39 cellular contexts compared by ENCODE assay signal in genomic region chr5:67720162-67720772, GRCh38.
"Had no signal": no experiment of that assay in that cellular context is flagged by ENCODE, and none has a peak within 500 bp of the region (broad histone marks: within the 10 kb centered on the region; RNA-seq: fewer than 3 reads in every experiment).

No MANE protein-coding gene starts in this region.

- H3K4me1 Mint-ChIP-seq: activated naive CD4-positive, alpha-beta T cell treated with anti-CD3 and anti-CD28 coated beads, Interleukin-2, amount 10 ng/mL, durations not matched to agents 7 days and 5 days; activated naive CD4-positive, alpha-beta T cell treated with anti-CD3 and anti-CD28 coated beads, Interleukin-2, amount 50 U/mL, for 24 hours; activated naive CD8-positive, alpha-beta T cell treated with anti-CD3 and anti-CD28 coated beads for 36 hours; activated naive CD8-positive, alpha-beta T cell treated with anti-CD3 and anti-CD28 coated beads, Interleukin-2, amount 10 ng/mL, durations not matched to agents 7 days and 5 days; activated naive CD8-positive, alpha-beta T cell treated with anti-CD3 and anti-CD28 coated beads, Interleukin-2, amount 50 U/mL, for 24 hours; activated T-helper 17 cell treated with anti-CD3 and anti-CD28 coated beads, Interleukin-2, amount 50 U/mL, for 72 hours had no signal

- DNase-seq: activated effector memory CD4-positive, alpha-beta T cell treated with anti-CD3 and anti-CD28 coated beads, Interleukin-2, amount 50 U/mL, for 16 hours; activated effector memory CD4-positive, alpha-beta T cell treated with Interleukin-2 at 50 U/mL for 16 hours; activated gamma-delta T cell; activated gamma-delta T cell treated with Interleukin-2 at 50 U/mL for 16 hours; activated naive CD4-positive, alpha-beta T cell; activated naive CD4-positive, alpha-beta T cell treated with anti-CD3 and anti-CD28 coated beads for 36 hours; activated naive CD4-positive, alpha-beta T cell treated with anti-CD3 and anti-CD28 coated beads, Interleukin-2, amount 10 ng/mL, durations not matched to agents 7 days and 5 days; activated naive CD4-positive, alpha-beta T cell treated with anti-CD3 and anti-CD28 coated beads, Interleukin-2, amount 50 U/mL, for 16 hours; activated naive CD4-positive, alpha-beta T cell treated with Interleukin-2 at 50 U/mL for 16 hours; activated naive CD8-positive, alpha-beta T cell treated with anti-CD3 and anti-CD28 coated beads for 36 hours; activated naive CD8-positive, alpha-beta T cell treated with anti-CD3 and anti-CD28 coated beads, Interleukin-2, amount 10 ng/mL, durations not matched to agents 7 days and 5 days; activated naive CD8-positive, alpha-beta T cell treated with anti-CD3 and anti-CD28 coated beads, Interleukin-2, amount 50 U/mL, for 24 hours; activated T-cell treated with anti-CD3 and anti-CD28 coated beads, Interleukin-2, amount 50 U/mL, for 1 hour; activated T-cell treated with anti-CD3 and anti-CD28 coated beads, Interleukin-2, amount 50 U/mL, for 24 hours; activated T-cell treated with anti-CD3 and anti-CD28 coated beads, Interleukin-2, amount 50 U/mL, for 4 hours; activated T-cell treated with anti-CD3 and anti-CD28 coated beads, Interleukin-2, amount 50 U/mL, for 48 hours; activated T-cell treated with anti-CD3 and anti-CD28 coated beads, Interleukin-2, amount 50 U/mL, for 72 hours; adrenal gland; amniotic stem cell; amygdala; anterior cingulate cortex; aorta; body of pancreas; brain microvascular endothelial cell; caudate nucleus; central memory CD4-positive, alpha-beta T cell; cerebellar nuclear complex had no signal

- H3K4me3 Mint-ChIP-seq: activated naive CD4-positive, alpha-beta T cell treated with anti-CD3 and anti-CD28 coated beads for 36 hours; activated naive CD4-positive, alpha-beta T cell treated with anti-CD3 and anti-CD28 coated beads, Interleukin-2, amount 10 ng/mL, durations not matched to agents 7 days and 5 days; activated naive CD4-positive, alpha-beta T cell treated with anti-CD3 and anti-CD28 coated beads, Interleukin-2, amount 50 U/mL, for 24 hours; activated naive CD8-positive, alpha-beta T cell; activated naive CD8-positive, alpha-beta T cell treated with anti-CD3 and anti-CD28 coated beads for 36 hours; activated naive CD8-positive, alpha-beta T cell treated with anti-CD3 and anti-CD28 coated beads, Interleukin-2, amount 10 ng/mL, durations not matched to agents 7 days and 5 days; activated naive CD8-positive, alpha-beta T cell treated with anti-CD3 and anti-CD28 coated beads, Interleukin-2, amount 50 U/mL, for 24 hours; activated T-cell treated with anti-CD3 and anti-CD28 coated beads, Interleukin-2, amount 50 U/mL, for 24 hours; activated T-cell treated with anti-CD3 and anti-CD28 coated beads, Interleukin-2, amount 50 U/mL, for 4 hours; activated T-cell treated with anti-CD3 and anti-CD28 coated beads, Interleukin-2, amount 50 U/mL, for 72 hours; activated T-helper 1 cell treated with anti-CD3 and anti-CD28 coated beads, Interleukin-12 subunit alpha, Interleukin-12 subunit beta, Interleukin-2, Interleukin-4 antibody, amounts not matched to agents 30 ng/mL and 10 ng/mL and 1 ng/mL, durations not matched to agents 14 hours and 24 hours and 36 hours; activated T-helper 17 cell treated with anti-CD3 and anti-CD28 coated beads, Interleukin-2, amount 50 U/mL, for 72 hours; brain had no signal

- H3K27ac ChIP-seq: adrenal gland, ascending aorta, body of pancreas, brain microvascular endothelial cell, breast epithelium, cardiac muscle cell had no signal

- H3K4me1 ChIP-seq: adrenal gland, body of pancreas, breast epithelium had no signal

- H3K27ac Mint-ChIP-seq: activated naive CD4-positive, alpha-beta T cell treated with anti-CD3 and anti-CD28 coated beads for 36 hours; activated naive CD4-positive, alpha-beta T cell treated with anti-CD3 and anti-CD28 coated beads, Interleukin-2, amount 10 ng/mL, durations not matched to agents 7 days and 5 days; activated naive CD4-positive, alpha-beta T cell treated with anti-CD3 and anti-CD28 coated beads, Interleukin-2, amount 50 U/mL, for 24 hours; activated naive CD4-positive, alpha-beta T cell treated with anti-CD3 and anti-CD28 coated beads, Interleukin-2, amount 50 U/mL, for 72 hours; activated naive CD8-positive, alpha-beta T cell; activated naive CD8-positive, alpha-beta T cell treated with anti-CD3 and anti-CD28 coated beads for 36 hours; activated naive CD8-positive, alpha-beta T cell treated with anti-CD3 and anti-CD28 coated beads, Interleukin-2, amount 10 ng/mL, durations not matched to agents 7 days and 5 days; activated naive CD8-positive, alpha-beta T cell treated with anti-CD3 and anti-CD28 coated beads, Interleukin-2, amount 50 U/mL, for 24 hours; activated T-cell treated with anti-CD3 and anti-CD28 coated beads, Interleukin-2, amount 50 U/mL, for 24 hours; activated T-cell treated with anti-CD3 and anti-CD28 coated beads, Interleukin-2, amount 50 U/mL, for 72 hours; activated T-helper 1 cell treated with anti-CD3 and anti-CD28 coated beads, Interleukin-12 subunit alpha, Interleukin-12 subunit beta, Interleukin-2, Interleukin-4 antibody, amounts not matched to agents 30 ng/mL and 10 ng/mL and 1 ng/mL, durations not matched to agents 14 hours and 24 hours and 36 hours; activated T-helper 17 cell treated with anti-CD3 and anti-CD28 coated beads, Interleukin-2, amount 50 U/mL, for 72 hours; activated T-helper 2 cell treated with anti-CD3 and anti-CD28 coated beads, Interferon-gamma antibody, Interleukin-2, Interleukin-4, amounts not matched to agents 10 μg/mL and 5 μg/mL and 100 μg/mL, durations not matched to agents 14 hours and 24 hours and 36 hours; brain had no signal

- H3K27me3 Mint-ChIP-seq: activated naive CD4-positive, alpha-beta T cell treated with anti-CD3 and anti-CD28 coated beads, Interleukin-2, amount 10 ng/mL, durations not matched to agents 7 days and 5 days; activated naive CD4-positive, alpha-beta T cell treated with anti-CD3 and anti-CD28 coated beads, Interleukin-2, amount 50 U/mL, for 24 hours; activated naive CD8-positive, alpha-beta T cell; activated naive CD8-positive, alpha-beta T cell treated with anti-CD3 and anti-CD28 coated beads for 36 hours; activated naive CD8-positive, alpha-beta T cell treated with anti-CD3 and anti-CD28 coated beads, Interleukin-2, amount 50 U/mL, for 24 hours; activated T-cell treated with anti-CD3 and anti-CD28 coated beads, Interleukin-2, amount 50 U/mL, for 24 hours; activated T-helper 17 cell treated with anti-CD3 and anti-CD28 coated beads, Interleukin-2, amount 50 U/mL, for 72 hours; brain had no signal

- ATAC-seq: activated naive CD4-positive, alpha-beta T cell treated with anti-CD3 and anti-CD28 coated beads, Interleukin-2, amount 50 U/mL, for 72 hours; activated naive CD8-positive, alpha-beta T cell treated with anti-CD3 and anti-CD28 coated beads, Interleukin-2, amount 50 U/mL, for 24 hours; activated T-cell treated with anti-CD3 and anti-CD28 coated beads, Interleukin-2, amount 50 U/mL, for 4 hours; activated T-cell treated with anti-CD3 and anti-CD28 coated beads, Interleukin-2, amount 50 U/mL, for 72 hours; activated T-helper 17 cell treated with anti-CD3 and anti-CD28 coated beads, Interleukin-2, amount 50 U/mL, for 72 hours; body of pancreas had no signal

- H3K9me3 ChIP-seq: adrenal gland, ascending aorta, body of pancreas, breast epithelium had no signal

- H3K27me3 ChIP-seq: adrenal gland, ascending aorta, body of pancreas, brain microvascular endothelial cell, breast epithelium, cardiac muscle cell had no signal

- H3K4me3 ChIP-seq: adrenal gland, ascending aorta, body of pancreas, breast epithelium, cardiac muscle cell had no signal

- FAIRE-seq: astrocyte, bronchial epithelial cell had no signal

- H3K9me3 Mint-ChIP-seq: activated naive CD4-positive, alpha-beta T cell treated with anti-CD3 and anti-CD28 coated beads for 36 hours; activated naive CD4-positive, alpha-beta T cell treated with anti-CD3 and anti-CD28 coated beads, Interleukin-2, amount 10 ng/mL, durations not matched to agents 7 days and 5 days; activated naive CD4-positive, alpha-beta T cell treated with anti-CD3 and anti-CD28 coated beads, Interleukin-2, amount 50 U/mL, for 24 hours; activated naive CD4-positive, alpha-beta T cell treated with anti-CD3 and anti-CD28 coated beads, Interleukin-2, amount 50 U/mL, for 72 hours; activated naive CD8-positive, alpha-beta T cell treated with anti-CD3 and anti-CD28 coated beads for 36 hours; activated naive CD8-positive, alpha-beta T cell treated with anti-CD3 and anti-CD28 coated beads, Interleukin-2, amount 10 ng/mL, durations not matched to agents 7 days and 5 days; activated naive CD8-positive, alpha-beta T cell treated with anti-CD3 and anti-CD28 coated beads, Interleukin-2, amount 50 U/mL, for 24 hours; activated T-cell treated with anti-CD3 and anti-CD28 coated beads, Interleukin-2, amount 50 U/mL, for 4 hours; activated T-cell treated with anti-CD3 and anti-CD28 coated beads, Interleukin-2, amount 50 U/mL, for 72 hours; activated T-helper 1 cell treated with anti-CD3 and anti-CD28 coated beads, Interleukin-12 subunit alpha, Interleukin-12 subunit beta, Interleukin-2, Interleukin-4 antibody, amounts not matched to agents 30 ng/mL and 10 ng/mL and 1 ng/mL, durations not matched to agents 14 hours and 24 hours and 36 hours; activated T-helper 17 cell treated with anti-CD3 and anti-CD28 coated beads, Interleukin-2, amount 50 U/mL, for 72 hours; activated T-helper 2 cell treated with anti-CD3 and anti-CD28 coated beads, Interferon-gamma antibody, Interleukin-2, Interleukin-4, amounts not matched to agents 10 μg/mL and 5 μg/mL and 100 μg/mL, durations not matched to agents 14 hours and 24 hours and 36 hours had no signal

- H3K36me3 ChIP-seq: adrenal gland, ascending aorta, brain microvascular endothelial cell, breast epithelium, cardiac muscle cell had no signal

- H3K36me3 Mint-ChIP-seq: activated naive CD4-positive, alpha-beta T cell treated with anti-CD3 and anti-CD28 coated beads, Interleukin-2, amount 10 ng/mL, durations not matched to agents 7 days and 5 days; activated naive CD4-positive, alpha-beta T cell treated with anti-CD3 and anti-CD28 coated beads, Interleukin-2, amount 50 U/mL, for 24 hours; activated naive CD4-positive, alpha-beta T cell treated with anti-CD3 and anti-CD28 coated beads, Interleukin-2, amount 50 U/mL, for 72 hours; activated naive CD8-positive, alpha-beta T cell; activated naive CD8-positive, alpha-beta T cell treated with anti-CD3 and anti-CD28 coated beads for 36 hours; activated naive CD8-positive, alpha-beta T cell treated with anti-CD3 and anti-CD28 coated beads, Interleukin-2, amount 10 ng/mL, durations not matched to agents 7 days and 5 days; brain had no signal
